Comparison of ENCODE assay signal across 8 cellular contexts in the genomic region with DNA sequence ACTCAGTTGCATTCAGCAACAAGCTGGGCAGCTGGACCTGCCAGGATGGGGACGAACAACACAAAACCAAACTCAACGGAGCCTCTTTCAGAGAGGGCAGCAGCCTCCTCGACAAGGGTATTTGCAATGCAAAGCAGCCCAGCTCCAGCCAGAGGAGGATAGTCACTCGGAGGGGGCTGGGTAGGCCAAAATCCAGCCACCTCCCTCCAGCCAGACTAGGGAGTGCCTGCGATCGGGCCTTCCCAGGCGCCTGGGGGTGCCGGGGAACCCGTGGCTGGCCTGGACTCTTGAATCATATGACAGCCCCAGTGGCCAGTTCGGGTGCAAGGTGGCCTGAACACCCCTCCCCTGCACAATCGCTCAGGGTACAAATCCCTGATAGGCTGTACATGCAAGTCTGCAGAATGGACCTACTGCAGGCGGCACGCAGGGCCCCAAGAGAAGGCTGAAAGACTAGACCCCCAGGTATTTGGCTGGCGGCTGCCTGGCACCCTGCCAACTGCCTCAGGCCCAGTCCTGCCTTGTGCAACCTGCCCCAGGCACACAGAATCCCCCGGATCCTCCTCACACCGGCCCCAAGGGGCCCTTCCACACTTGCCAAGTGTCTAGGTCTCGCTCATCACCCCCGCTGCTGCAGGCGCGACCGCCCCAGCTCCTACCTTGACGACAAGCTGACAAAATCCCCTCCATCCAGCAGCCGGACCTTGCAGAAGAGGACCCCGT. TPM values are rescaled to one million over a fixed set of nuclear protein-coding genes. Genes with fewer than 3 reads are reported as not detected.
A peak's percentile ranks its signal among the peaks of the same experiment; 100 is the strongest.
DNase-seq lines count a peak whose midpoint lies in the region; ATAC-seq and TF ChIP-seq lines count a peak whose summit lies in the region.

No MANE protein-coding gene starts in this region.

- H3K79me2 ChIP-seq in MM.1S (ENCODE audit: low read length) = peaks cover 63% of the 10 kb centered on the region

- peaks cover 19% of the 10 kb centered on the region for H3F3A ChIP-seq in MM.1S (ENCODE audit: insufficient read depth, low read length)

- no peaks in the 10 kb centered on the region for H3K9me3 ChIP-seq in MM.1S (replicated peaks; ENCODE audit: insufficient read depth, low read length)
- H3K9me3 ChIP-seq in heart left ventricle = no peaks in the 10 kb centered on the region

- WGBS in heart left ventricle, 4 donors = 6 to 12% (median 11%) methylated on average over 13 to 24 of the region's 24 CpGs

- H3K27me3 Mint-ChIP-seq in osteocyte (ENCODE audit: unreplicated experiment) = no peaks in the 10 kb centered on the region

- TF ChIP-seq CTCF in MM.1S (IDR thresholded peaks at IDR 0.05; ENCODE audit: low read length) (no peak), heart left ventricle (IDR thresholded peaks at IDR 0.05) (no peak), osteocyte (IDR thresholded peaks at IDR 0.05) (no peak)

- ATAC-seq in heart left ventricle (peak; percentile 3 to 28 (median 9)), HG02678 (IDR thresholded peaks at IDR 0.05; ENCODE audit: unreplicated experiment) (no peak)

- H3K27ac ChIP-seq in MM.1S (ENCODE audit: low read length) (peak overlapping the region; percentile 66; the same call in 1 of the 2 replicates), heart left ventricle (peak overlapping the region in 11 of 12 donors; percentile 72 to 96 (median 91))

- peak overlapping the region; percentile 33; the same call in 1 of the 2 replicates for H2AFZ ChIP-seq in MM.1S (ENCODE audit: low read length)

- H3K9me3 Mint-ChIP-seq in osteocyte (ENCODE audit: unreplicated experiment) = no peaks in the 10 kb centered on the region

- H3K27me3 ChIP-seq in MM.1S (replicated peaks; ENCODE audit: insufficient read depth, low read length) = no peaks in the 10 kb centered on the region
- H3K27me3 ChIP-seq in heart left ventricle = no peaks in the 10 kb centered on the region

- H3K27ac Mint-ChIP-seq in osteocyte (ENCODE audit: unreplicated experiment) = peak overlapping the region; percentile 77

- H3K4me1 ChIP-seq in MM.1S (ENCODE audit: low read length) = peaks cover 29% of the 10 kb centered on the region
- H3K4me1 ChIP-seq in heart left ventricle = peaks cover 0 to 76% (median 60%) of the 10 kb centered on the region in 12 donors

- H3K9ac ChIP-seq in MM.1S (ENCODE audit: low read length) = peak overlapping the region; percentile 61

- H3K4me3 ChIP-seq in MM.1S (ENCODE audit: low read length) = peak overlapping the region; percentile 77
- peak overlapping the region; percentile 57 to 99 (median 84) for H3K4me3 ChIP-seq in heart left ventricle

- peak overlapping the region; percentile 92 for H3K4me3 Mint-ChIP-seq in osteocyte (ENCODE audit: unreplicated experiment)

- H3K9me2 ChIP-seq in MM.1S (replicated peaks; ENCODE audit: insufficient read depth, low read length) = no peaks in the 10 kb centered on the region

- H3K36me3 ChIP-seq in MM.1S (replicated peaks; ENCODE audit: insufficient read depth, low read length) = no peaks in the 10 kb centered on the region
- H3K36me3 ChIP-seq in heart left ventricle = peaks cover 0 to 4% (median 0%) of the 10 kb centered on the region in 9 donors

- DNase-seq in stimulated activated CD4-positive, alpha-beta T cell treated with anti-CD3 and anti-CD28 coated beads, Interleukin-4, amount 100 ng/mL, for 1 hour = peak; percentile 39
- DNase-seq in stimulated activated CD4-positive, alpha-beta T cell treated with anti-CD3 and anti-CD28 coated beads, Interleukin-12 subunit alpha, Interleukin-12 subunit beta, amount 100 ng/mL, for 4 hours = no peak
- DNase-seq in MM.1S (peak; percentile 79), heart left ventricle (peak in 3 of 5 donors; percentile 54 to 73 (median 69)), osteocyte (ENCODE audit: extremely low spot score, unreplicated experiment) (no peak), NOMO-1 treated with dmso at 0.1 percent for 144 hours (lab: John Stamatoyannopoulos, UW; ENCODE audit: unreplicated experiment) (no peak)
- peak; percentile 29 for DNase-seq in activated gamma-delta T cell treated with anti-CD3 and anti-CD28 coated beads, Interleukin-2, amount 50 U/mL, for 16 hours (ENCODE audit: low read depth)

- H3K4me1 Mint-ChIP-seq in osteocyte (ENCODE audit: unreplicated experiment) = peaks cover 56% of the 10 kb centered on the region

- 0 out of 2 replicates have a peak, but pooled peaks cover 3% of the 10 kb centered on the region for H4K20me1 ChIP-seq in MM.1S (ENCODE audit: insufficient read depth, low read length)

- H3K4me2 ChIP-seq in MM.1S (ENCODE audit: low read depth, low read length) = peak overlapping the region; percentile 85

- no peaks in the 10 kb centered on the region for H3K36me3 Mint-ChIP-seq in osteocyte (ENCODE audit: unreplicated experiment)

- intact Hi-C loops in heart left ventricle (cut with DNase I) = no loop called here

- TF ChIP-seq POLR2A in heart left ventricle (IDR thresholded peaks at IDR 0.05) = no peak

RNA-seq across cellular contexts. Expression of gene EEIG1, which starts 1.3 kb away (rescaled TPM):
- 10 to 100 TPM in 7 of 9 donors, 1 to 10 TPM in 2; 5.4 to 45.2 (median 24.1) TPM for total RNA-seq in heart left ventricle
- polyA plus RNA-seq in heart left ventricle = 10 to 100 TPM in 1 of 2 donors, 1 to 10 TPM in 1; 9.2 to 10.4 TPM
- total RNA-seq in osteocyte = 39.4 and 41.4 TPM in 2 replicates

RNA-seq across cellular contexts. Expression of gene DPM2, which starts 41.8 kb away (rescaled TPM):
- 10 to 100 TPM in 7 of 9 donors, 1 to 10 TPM in 2; 7.2 to 19.5 (median 11.7) TPM for total RNA-seq in heart left ventricle
- polyA plus RNA-seq in heart left ventricle = 10 to 100 TPM; 15.3 to 31.7 TPM
- 29.2 and 31.6 TPM in 2 replicates for total RNA-seq in osteocyte

RNA-seq across cellular contexts. Expression of gene PIP5KL1, which starts 48.9 kb away (rescaled TPM):
- total RNA-seq in heart left ventricle (under 1 TPM in 7 of 9 donors, not detected in 2; 0.33 to 0.77 (median 0.51) TPM), osteocyte (2.6 and 2.9 TPM in 2 replicates)
- polyA plus RNA-seq in heart left ventricle = under 1 TPM; 0.12 to 0.15 TPM

Comparison
In these comparisons a context has a peak if more than half of its experiments do, and no peak if none do; other contexts are left out.
1. DNase-seq: peak in stimulated activated CD4-positive, alpha-beta T cell treated with anti-CD3 and anti-CD28 coated beads, Interleukin-4, amount 100 ng/mL, for 1 hour (single experiment), MM.1S (single experiment), activated gamma-delta T cell treated with anti-CD3 and anti-CD28 coated beads, Interleukin-2, amount 50 U/mL, for 16 hours (single experiment) and heart left ventricle (3 of 5); none in stimulated activated CD4-positive, alpha-beta T cell treated with anti-CD3 and anti-CD28 coated beads, Interleukin-12 subunit alpha, Interleukin-12 subunit beta, amount 100 ng/mL, for 4 hours (single experiment), osteocyte (single experiment) and NOMO-1 treated with dmso at 0.1 percent for 144 hours (single experiment).